In genomic region chr9:137221477-137222111, GRCh38 we compare ENCODE assay signal across 1 cellular context.
TF ChIP-seq lines count a peak whose summit lies in the region.

No MANE protein-coding gene starts in this region.

TF ChIP-seq in HepG2, 621 proteins besides CTCF, POLR2A, EP300 and RAD21 (continued from another document and continues in another):
- TF ChIP-seq ZBTB40 (IDR thresholded peaks at IDR 0.05) (no peak), ZBTB40 (CRISPR knock-in tag; IDR thresholded peaks at IDR 0.05) (no peak), HNF4A (CRISPR knock-in tag; IDR thresholded peaks at IDR 0.05) (peak; percentile 62), ATF1 (CRISPR knock-in tag; IDR thresholded peaks at IDR 0.05) (no peak), ZSCAN22 (CRISPR knock-in tag; IDR thresholded peaks at IDR 0.05) (no peak), IRF9 (CRISPR knock-in tag; IDR thresholded peaks at IDR 0.05; ENCODE audit: borderline replicate concordance) (0 out of 2 replicates have a peak, but pooled peaks have one; percentile 60), SALL2 (CRISPR knock-in tag; IDR thresholded peaks at IDR 0.05) (no peak), ZNF34 (CRISPR knock-in tag; IDR thresholded peaks at IDR 0.05; ENCODE audit: borderline replicate concordance) (no peak), ZNF784 (CRISPR knock-in tag; IDR thresholded peaks at IDR 0.05; ENCODE audit: borderline replicate concordance) (no peak), ELF1 (CRISPR knock-in tag; IDR thresholded peaks at IDR 0.05) (no peak), ZNF609 (CRISPR knock-in tag; IDR thresholded peaks at IDR 0.05; ENCODE audit: borderline replicate concordance) (0 out of 2 replicates have a peak, but pooled peaks have one; percentile 26), THAP9 (CRISPR knock-in tag; IDR thresholded peaks at IDR 0.05; ENCODE audit: borderline replicate concordance) (no peak), ASH2L (IDR thresholded peaks at IDR 0.05; ENCODE audit: insufficient read length, low read depth, low read length) (no peak), ZNF572 (CRISPR knock-in tag; IDR thresholded peaks at IDR 0.05) (no peak), ZNF10 (CRISPR knock-in tag; IDR thresholded peaks at IDR 0.05; ENCODE audit: borderline replicate concordance, low read depth) (no peak), SETDB1 (CRISPR knock-in tag; IDR thresholded peaks at IDR 0.05; ENCODE audit: borderline replicate concordance) (no peak), ZNF367 (CRISPR knock-in tag; IDR thresholded peaks at IDR 0.05; ENCODE audit: borderline replicate concordance) (no peak), PCBP1 (IDR thresholded peaks at IDR 0.05; ENCODE audit: borderline replicate concordance, low read depth, low read length) (no peak), MEIS2 (CRISPR knock-in tag; IDR thresholded peaks at IDR 0.05) (no peak), ZBTB7B (CRISPR knock-in tag; IDR thresholded peaks at IDR 0.05) (peak; percentile 57), BRF2 (CRISPR knock-in tag; IDR thresholded peaks at IDR 0.05) (no peak), ATM (IDR thresholded peaks at IDR 0.05; ENCODE audit: borderline replicate concordance) (no peak), CENPX (CRISPR knock-in tag; IDR thresholded peaks at IDR 0.05) (no peak)
- TF ChIP-seq, protein P1, sequence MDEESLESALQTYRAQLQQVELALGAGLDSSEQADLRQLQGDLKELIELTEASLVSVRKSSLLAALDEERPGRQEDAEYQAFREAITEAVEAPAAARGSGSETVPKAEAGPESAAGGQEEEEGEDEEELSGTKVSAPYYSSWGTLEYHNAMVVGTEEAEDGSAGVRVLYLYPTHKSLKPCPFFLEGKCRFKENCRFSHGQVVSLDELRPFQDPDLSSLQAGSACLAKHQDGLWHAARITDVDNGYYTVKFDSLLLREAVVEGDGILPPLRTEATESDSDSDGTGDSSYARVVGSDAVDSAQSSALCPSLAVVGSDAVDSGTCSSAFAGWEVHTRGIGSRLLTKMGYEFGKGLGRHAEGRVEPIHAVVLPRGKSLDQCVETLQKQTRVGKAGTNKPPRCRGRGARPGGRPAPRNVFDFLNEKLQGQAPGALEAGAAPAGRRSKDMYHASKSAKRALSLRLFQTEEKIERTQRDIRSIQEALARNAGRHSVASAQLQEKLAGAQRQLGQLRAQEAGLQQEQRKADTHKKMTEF (CRISPR knock-in tag; IDR thresholded peaks at IDR 0.05): peak; percentile 50; the same call in 1 of the 2 replicates
- TF ChIP-seq, protein P2, sequence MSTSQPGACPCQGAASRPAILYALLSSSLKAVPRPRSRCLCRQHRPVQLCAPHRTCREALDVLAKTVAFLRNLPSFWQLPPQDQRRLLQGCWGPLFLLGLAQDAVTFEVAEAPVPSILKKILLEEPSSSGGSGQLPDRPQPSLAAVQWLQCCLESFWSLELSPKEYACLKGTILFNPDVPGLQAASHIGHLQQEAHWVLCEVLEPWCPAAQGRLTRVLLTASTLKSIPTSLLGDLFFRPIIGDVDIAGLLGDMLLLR (CRISPR knock-in tag; IDR thresholded peaks at IDR 0.05): no peak
- TF ChIP-seq, protein P3, sequence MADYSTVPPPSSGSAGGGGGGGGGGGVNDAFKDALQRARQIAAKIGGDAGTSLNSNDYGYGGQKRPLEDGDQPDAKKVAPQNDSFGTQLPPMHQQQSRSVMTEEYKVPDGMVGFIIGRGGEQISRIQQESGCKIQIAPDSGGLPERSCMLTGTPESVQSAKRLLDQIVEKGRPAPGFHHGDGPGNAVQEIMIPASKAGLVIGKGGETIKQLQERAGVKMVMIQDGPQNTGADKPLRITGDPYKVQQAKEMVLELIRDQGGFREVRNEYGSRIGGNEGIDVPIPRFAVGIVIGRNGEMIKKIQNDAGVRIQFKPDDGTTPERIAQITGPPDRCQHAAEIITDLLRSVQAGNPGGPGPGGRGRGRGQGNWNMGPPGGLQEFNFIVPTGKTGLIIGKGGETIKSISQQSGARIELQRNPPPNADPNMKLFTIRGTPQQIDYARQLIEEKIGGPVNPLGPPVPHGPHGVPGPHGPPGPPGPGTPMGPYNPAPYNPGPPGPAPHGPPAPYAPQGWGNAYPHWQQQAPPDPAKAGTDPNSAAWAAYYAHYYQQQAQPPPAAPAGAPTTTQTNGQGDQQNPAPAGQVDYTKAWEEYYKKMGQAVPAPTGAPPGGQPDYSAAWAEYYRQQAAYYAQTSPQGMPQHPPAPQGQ (CRISPR knock-in tag; IDR thresholded peaks at IDR 0.05; ENCODE audit: borderline replicate concordance): no peak
